ENCODE assay signal across 9 cellular contexts in genomic region chr7:100563809-100564400, GRCh38. TPM values are rescaled to one million over a fixed set of nuclear protein-coding genes. Genes with fewer than 3 reads are reported as not detected.
A peak's percentile ranks its signal among the peaks of the same experiment; 100 is the strongest.
DNase-seq lines count a peak whose midpoint lies in the region; ATAC-seq, FAIRE-seq and TF ChIP-seq lines count a peak whose summit lies in the region.
"Had no signal": no experiment of that assay in that cellular context is flagged by ENCODE, and none has a peak within 500 bp of the region (broad histone marks: within the 10 kb centered on the region; RNA-seq: fewer than 3 reads in every experiment).

No MANE protein-coding gene starts in this region.

- no peak overlapping the region for H3K4me3 ChIP-seq in colonic mucosa
- no peak overlapping the region for H3K4me3 ChIP-seq in right lobe of liver

- 41% methylated on average over 10 of the region's 12 CpGs for WGBS in right lobe of liver (ENCODE audit: insufficient coverage, low coverage, low lambda C conversion rate, missing lambda C conversion rate)

- TF ChIP-seq POLR2A in GM12891 (IDR thresholded peaks at IDR 0.05; ENCODE audit: low read depth, low read length), result no peak
- no peak for TF ChIP-seq POLR2A in right lobe of liver (IDR thresholded peaks at IDR 0.05)

- TF ChIP-seq CTCF in 22Rv1 (IDR thresholded peaks at IDR 0.05) (peak; percentile 98), colonic mucosa (IDR thresholded peaks at IDR 0.05) (peak; percentile 95), right lobe of liver (IDR thresholded peaks at IDR 0.05) (peak; percentile 90 to 94 (median 91))

- H3K9me3 ChIP-seq in colonic mucosa, result no peaks in the 10 kb centered on the region
- no peaks in the 10 kb centered on the region for H3K9me3 ChIP-seq in right lobe of liver

- H3K27ac ChIP-seq in 22Rv1, result no peak overlapping the region
- H3K27ac ChIP-seq in colonic mucosa, result no peak overlapping the region
- H3K27ac ChIP-seq in right lobe of liver, result peak overlapping the region in 2 of 3 donors; percentile 40 to 96

- peak; percentile 78 for FAIRE-seq in GM12891 (lab: Jason Lieb, UNC)

- ATAC-seq in right lobe of liver (peak; percentile 16 to 37 (median 30)), GM18520 (IDR thresholded peaks at IDR 0.05; ENCODE audit: unreplicated experiment) (no peak)

- no peaks in the 10 kb centered on the region for H3K27me3 ChIP-seq in colonic mucosa
- no peaks in the 10 kb centered on the region for H3K27me3 ChIP-seq in right lobe of liver

- no peak overlapping the region for H3K9ac ChIP-seq in colonic mucosa (ENCODE audit: low read depth in 2 of 2, low read length in 2 of 2)

- no peaks in the 10 kb centered on the region for H3K4me1 ChIP-seq in colonic mucosa
- H3K4me1 ChIP-seq in right lobe of liver, result peaks cover 0 to 53% (median 26%) of the 10 kb centered on the region in 4 donors

- DNase-seq in GM12891 (ENCODE audit: insufficient read length, low spot score) (peak; percentile 79), NCI-H2196 (lab: John Stamatoyannopoulos, UW; ENCODE audit: unreplicated experiment) (peak; percentile 85), colonic mucosa (peak; percentile 90), right lobe of liver (peak in 2 of 3 donors; percentile 79 to 85)
- peak; percentile 90 for DNase-seq in activated CD4-positive, alpha-beta T cell treated with anti-CD3 and anti-CD28 coated beads for 48 hours
- peak; percentile 83 for DNase-seq in stimulated activated CD8-positive, alpha-beta memory T cell treated with anti-CD3 and anti-CD28 coated beads, Interleukin-15, amount 100 ng/mL, for 1 hour (ENCODE audit: low read depth)

- H3K36me3 ChIP-seq in colonic mucosa (peaks cover 4% of the 10 kb centered on the region), right lobe of liver (peaks cover 0 to 51% (median 22%) of the 10 kb centered on the region in 4 donors)

- intact Hi-C loops in colonic mucosa (cut with DNase I), result loop anchor here (1.0 kb wide), 1 partner anchor 127 kb away; no protein-coding TSS in a partner anchor
- intact Hi-C loops in right lobe of liver (cut with DNase I), result loop anchor here (5.0 to 10.0 kb wide), 3 partner anchors 87 to 131 kb away; partner anchors contain the start of genes GIGYF1 (in 1 of the 2) and TSC22D4 (in 1 of the 2)

TF ChIP-seq in GM12891, 5 proteins besides CTCF, POLR2A, EP300 and RAD21:
- TF ChIP-seq TAF1 (IDR thresholded peaks at IDR 0.05; ENCODE audit: low read depth, low read length), result no peak
- TF ChIP-seq POU2F2 (IDR thresholded peaks at IDR 0.05; ENCODE audit: low read depth, low read length), result no peak
- no peak for TF ChIP-seq PAX5 (IDR thresholded peaks at IDR 0.05; ENCODE audit: insufficient read depth, low read length, severe bottlenecking)
- TF ChIP-seq POLR2AphosphoS5 (IDR thresholded peaks at IDR 0.05; ENCODE audit: low read depth, low read length), result no peak
- no peak for TF ChIP-seq SPI1 (IDR thresholded peaks at IDR 0.05; ENCODE audit: low read depth, low read length)
TF ChIP-seq in GM12891: peak in this region for 0.

RNA-seq across cellular contexts. Expression of gene SAP25, which starts 9.8 kb away (rescaled TPM):
- 7.0 TPM for polyA plus RNA-seq in GM12891 (2012; ENCODE audit: low read depth, missing spikeins)
- 1 to 10 TPM in 1 of 2 donors, under 1 TPM in 1; 0.69 to 5.5 TPM for total RNA-seq in colonic mucosa
- total RNA-seq in right lobe of liver, result 1 to 10 TPM in 3 of 6 experiments, under 1 TPM in 1, not detected in 2; 0.53 to 4.5 (median 2.2) TPM
- total RNA-seq: renal cortical epithelial cell had no signal

RNA-seq across cellular contexts. Expression of gene LRCH4, which starts 22.0 kb away (rescaled TPM):
- 34.5 TPM for polyA plus RNA-seq in GM12891 (2012; ENCODE audit: low read depth, missing spikeins)
- total RNA-seq in colonic mucosa (10 to 100 TPM; 59.0 to 65.4 TPM), right lobe of liver (10 to 100 TPM; 19.5 to 39.1 (median 24.7) TPM)

RNA-seq across cellular contexts. Expression of gene FBXO24, which starts 22.2 kb away (rescaled TPM):
- 0.45 TPM for polyA plus RNA-seq in GM12891 (2012; ENCODE audit: low read depth, missing spikeins)
- total RNA-seq in colonic mucosa (1 to 10 TPM in 1 of 2 donors, under 1 TPM in 1; 0.21 to 1.8 TPM), right lobe of liver (1 to 10 TPM in 1 of 6 experiments, under 1 TPM in 5; 0.25 to 1.0 (median 0.45) TPM)

RNA-seq across cellular contexts. Expression of gene AGFG2, which starts 24.9 kb away (rescaled TPM):
- polyA plus RNA-seq in GM12891 (2012; ENCODE audit: low read depth, missing spikeins), result 40.0 TPM
- total RNA-seq in colonic mucosa, result 10 to 100 TPM; 81.3 to 97.4 TPM
- 10 to 100 TPM; 52.9 to 86.3 (median 69.8) TPM for total RNA-seq in right lobe of liver

RNA-seq across cellular contexts. Expression of gene PCOLCE, which starts 38.3 kb away (rescaled TPM):
- 0.99 TPM for polyA plus RNA-seq in GM12891 (2012; ENCODE audit: low read depth, missing spikeins)
- total RNA-seq in colonic mucosa (10 to 100 TPM; 14.7 to 23.1 TPM), right lobe of liver (10 to 100 TPM; 10.9 to 48.5 (median 23.6) TPM)

Comparison
In these comparisons a context has a peak if more than half of its experiments do, and no peak if none do; other contexts are left out.
1. H3K27ac ChIP-seq: peak in right lobe of liver (2 of 3); none in 22Rv1 (single experiment) and colonic mucosa (single experiment).
2. Peak in every context shown above with its lines, with median percentiles within 50 percentile points of each other: CTCF ChIP-seq and DNase-seq.